In the genomic region with DNA sequence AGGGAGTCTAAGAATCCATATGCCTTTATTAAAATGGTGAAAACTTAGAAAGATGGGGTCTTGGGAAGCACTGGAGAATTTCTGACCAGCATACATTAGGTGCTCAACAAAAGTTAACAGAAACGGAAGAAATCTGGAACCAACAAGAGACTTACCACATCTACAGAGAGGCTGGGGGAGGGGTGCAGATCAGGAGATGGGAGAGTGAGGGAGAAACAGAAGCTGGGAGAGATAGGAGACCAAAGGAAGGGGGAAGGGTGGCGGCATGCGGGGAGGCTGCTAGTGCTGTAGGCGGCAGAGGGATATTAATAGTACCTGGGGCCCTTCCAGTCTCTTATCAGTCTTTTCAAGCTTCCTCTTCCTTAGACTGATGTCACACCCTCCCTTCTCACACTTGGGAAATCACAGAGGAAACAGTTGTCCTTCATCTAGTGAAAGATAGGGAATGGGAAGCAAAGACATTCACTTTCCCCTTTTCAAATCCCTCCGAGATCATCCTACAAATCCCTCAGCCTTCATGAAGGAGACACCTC, we compare ENCODE assay signal across 2 cellular contexts.
TF ChIP-seq lines count a peak whose summit lies in the region.

No MANE protein-coding gene starts in this region.

TF ChIP-seq in HEK293, 187 proteins besides CTCF, POLR2A, EP300 and RAD21:
- TF ChIP-seq ZNF664 (tag by site-specific recombination; IDR thresholded peaks at IDR 0.05) (peak; percentile 56; the same call in 1 of the 2 replicates), PRDM1 (tag by site-specific recombination; IDR thresholded peaks at IDR 0.05) (peak; percentile 78), ZNF302 (tag by site-specific recombination; IDR thresholded peaks at IDR 0.05; ENCODE audit: low read depth) (no peak), ZBTB17 (tag by site-specific recombination; IDR thresholded peaks at IDR 0.05) (no peak), ZNF48 (tag by site-specific recombination; IDR thresholded peaks at IDR 0.05) (no peak), WT1 (tag by site-specific recombination; IDR thresholded peaks at IDR 0.05) (peak; percentile 39; the same call in 1 of the 2 replicates)

TF ChIP-seq in endothelial cell of umbilical vein, 7 proteins besides CTCF, POLR2A, EP300 and RAD21 (continued from another document):
- peak; percentile 32 for TF ChIP-seq JUN (IDR thresholded peaks at IDR 0.05; ENCODE audit: borderline replicate concordance, insufficient read depth, insufficient read length, low read depth)
- TF ChIP-seq GATA2 (IDR thresholded peaks at IDR 0.05; ENCODE audit: insufficient read depth, insufficient read length, low read depth, low read length) = peak; percentile 59
- no peak for TF ChIP-seq POLR2AphosphoS5 (IDR thresholded peaks at IDR 0.05; ENCODE audit: insufficient read depth, low read depth, low read length)
- TF ChIP-seq MYC (IDR thresholded peaks at IDR 0.05; ENCODE audit: low read depth, low read length) = no peak
